ENCODE assay signal across 21 cellular contexts in the genomic region with DNA sequence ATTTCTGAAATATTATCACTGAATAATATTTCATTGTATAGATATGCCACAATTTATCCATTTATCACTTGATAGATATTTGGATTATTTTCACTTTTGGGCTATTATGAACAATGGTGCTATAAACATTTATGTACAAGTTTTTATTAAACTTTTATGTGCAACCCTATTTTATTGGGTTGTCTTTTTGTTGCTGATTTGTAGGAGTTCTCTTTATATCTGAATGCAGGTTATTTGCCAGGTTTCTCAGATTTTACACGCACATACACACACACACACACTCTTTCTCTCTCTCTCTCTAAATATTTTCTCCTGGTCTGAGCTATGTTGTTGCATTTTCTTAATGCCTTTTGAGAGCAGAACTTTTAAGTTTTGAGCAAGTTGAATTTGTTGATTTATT. TPM values are rescaled to one million over a fixed set of nuclear protein-coding genes. Genes with fewer than 3 reads are reported as not detected.
A peak's percentile ranks its signal among the peaks of the same experiment; 100 is the strongest.
DNase-seq lines count a peak whose midpoint lies in the region; ATAC-seq and TF ChIP-seq lines count a peak whose summit lies in the region.
"Had no signal": no experiment of that assay in that cellular context is flagged by ENCODE, and none has a peak within 500 bp of the region (broad histone marks: within the 10 kb centered on the region; RNA-seq: fewer than 3 reads in every experiment).

No MANE protein-coding gene starts in this region.

- H3K36me3 ChIP-seq in ACC112 (ENCODE audit: insufficient read depth, low read length) (no peaks in the 10 kb centered on the region), colonic mucosa (no peaks in the 10 kb centered on the region)
- H3K36me3 ChIP-seq in CD8-positive, alpha-beta T cell (ENCODE audit: insufficient read depth, low read length) = no peaks in the 10 kb centered on the region
- H3K36me3 ChIP-seq: cardiac muscle cell had no signal

- H3K9ac ChIP-seq in colonic mucosa (ENCODE audit: low read depth in 2 of 2, low read length in 2 of 2) = no peak overlapping the region
- H3K9ac ChIP-seq: GM23248 had no signal

- peak overlapping the region; percentile 19 for H3K27ac Mint-ChIP-seq in CD8-positive, alpha-beta T cell
- H3K27ac Mint-ChIP-seq in activated T-helper 17 cell treated with anti-CD3 and anti-CD28 coated beads, Interleukin-2, amount 50 U/mL, for 72 hours = peak overlapping the region; percentile 85
- H3K27ac Mint-ChIP-seq in mesothelial cell of epicardium = peak overlapping the region; percentile 80

- intact Hi-C loops in CD8-positive, alpha-beta T cell (cut with DNase I, micrococcal nuclease) = no loop called here
- intact Hi-C loops in colonic mucosa (cut with DNase I) = no loop called here

- peaks cover 49% of the 10 kb centered on the region for H3K4me1 Mint-ChIP-seq in CD8-positive, alpha-beta T cell (ENCODE audit: low read depth)
- H3K4me1 Mint-ChIP-seq in activated T-helper 17 cell treated with anti-CD3 and anti-CD28 coated beads, Interleukin-2, amount 50 U/mL, for 72 hours = peaks cover 31% of the 10 kb centered on the region
- peaks cover 30% of the 10 kb centered on the region for H3K4me1 Mint-ChIP-seq in mesothelial cell of epicardium

- H3K36me3 Mint-ChIP-seq in CD8-positive, alpha-beta T cell = no peaks in the 10 kb centered on the region
- H3K36me3 Mint-ChIP-seq in activated T-helper 17 cell treated with anti-CD3 and anti-CD28 coated beads, Interleukin-2, amount 50 U/mL, for 72 hours (ENCODE audit: low read depth) = peaks cover 10% of the 10 kb centered on the region
- no peaks in the 10 kb centered on the region for H3K36me3 Mint-ChIP-seq in mesothelial cell of epicardium

- H3K4me1 ChIP-seq in ACC112 (ENCODE audit: control insufficient read depth, insufficient read depth, low read length, unreplicated experiment) = peaks cover 43% of the 10 kb centered on the region
- peaks cover 20% of the 10 kb centered on the region for H3K4me1 ChIP-seq in CD8-positive, alpha-beta T cell (ENCODE audit: insufficient read depth, low read length)
- H3K4me1 ChIP-seq in colonic mucosa = no peaks in the 10 kb centered on the region

- POLR2A ChIA-PET in CD8-positive, alpha-beta T cell (lab: Charles Lee) = interaction anchor here (1.5 kb wide), 1 partner anchor 11 kb away, joined by 5 read pairs; no protein-coding TSS in a partner anchor

- H3K9me3 ChIP-seq in CD8-positive, alpha-beta T cell (ENCODE audit: low read length) = no peaks in the 10 kb centered on the region
- no peaks in the 10 kb centered on the region for H3K9me3 ChIP-seq in colonic mucosa
- H3K9me3 ChIP-seq: psoas muscle had no signal

- H3K4me3 ChIP-seq in ACC112 (ENCODE audit: low read depth, low read length) (peak overlapping the region; percentile 50; the same call in 1 of the 2 replicates), colonic mucosa (no peak overlapping the region)
- H3K4me3 ChIP-seq in CD8-positive, alpha-beta T cell (ENCODE audit: low read depth, low read length) = no peak overlapping the region
- H3K4me3 ChIP-seq: cardiac muscle cell, dorsolateral prefrontal cortex, GM23248, psoas muscle had no signal

- H3K9me3 Mint-ChIP-seq in CD8-positive, alpha-beta T cell = no peaks in the 10 kb centered on the region
- no peaks in the 10 kb centered on the region for H3K9me3 Mint-ChIP-seq in activated T-helper 17 cell treated with anti-CD3 and anti-CD28 coated beads, Interleukin-2, amount 50 U/mL, for 72 hours
- H3K9me3 Mint-ChIP-seq in mesothelial cell of epicardium = no peaks in the 10 kb centered on the region
- H3K9me3 Mint-ChIP-seq: neural crest cell had no signal

- H3K27me3 ChIP-seq in ACC112 (ENCODE audit: insufficient read depth, low read length) (no peaks in the 10 kb centered on the region), colonic mucosa (no peaks in the 10 kb centered on the region)
- H3K27me3 ChIP-seq in CD8-positive, alpha-beta T cell (ENCODE audit: insufficient read depth, low read length) = no peaks in the 10 kb centered on the region
- H3K27me3 ChIP-seq: cardiac muscle cell, dorsolateral prefrontal cortex had no signal

- H2AFZ ChIP-seq in ACC112 (ENCODE audit: low read length, unreplicated experiment) = no peak overlapping the region
- H2AFZ ChIP-seq: GM23248 had no signal

- DNase-seq in CD8-positive, alpha-beta T cell = no peak
- DNase-seq in mesothelial cell of epicardium (ENCODE audit: low spot score in 2 of 2, unreplicated experiment in 2 of 2) (no peak), substantia nigra (lab: John Stamatoyannopoulos, UW) (no peak), colonic mucosa (no peak)
- DNase-seq: activated CD8-positive, alpha-beta memory T cell treated with anti-CD3 and anti-CD28 coated beads for 24 hours; activated effector memory CD4-positive, alpha-beta T cell treated with Interleukin-2 at 50 U/mL for 16 hours; amniotic stem cell; dorsolateral prefrontal cortex; midbrain; NCI-H1092 treated with DMSO at 0.1 percent for 48 hours; NCI-H2107; NCI-H526; psoas muscle; SIG-M5; small intestine had no signal

- ATAC-seq in CD8-positive, alpha-beta T cell = no peak
- ATAC-seq in activated T-helper 17 cell treated with anti-CD3 and anti-CD28 coated beads, Interleukin-2, amount 50 U/mL, for 72 hours (replicated peaks) = no peak
- ATAC-seq in GM18907 (IDR thresholded peaks at IDR 0.05; ENCODE audit: unreplicated experiment) = no peak
- ATAC-seq: psoas muscle had no signal

- H3K27ac ChIP-seq in ACC112 (ENCODE audit: low read depth, low read length) (peak overlapping the region; percentile 23), substantia nigra (ENCODE audit: low read depth, low read length, poor library complexity, severe bottlenecking) (no peak overlapping the region), colonic mucosa (no peak overlapping the region)
- no peak overlapping the region for H3K27ac ChIP-seq in CD8-positive, alpha-beta T cell (ENCODE audit: low read depth, low read length)
- H3K27ac ChIP-seq: cardiac muscle cell, dorsolateral prefrontal cortex, GM23248, psoas muscle had no signal

- no peak overlapping the region for H3K4me3 Mint-ChIP-seq in CD8-positive, alpha-beta T cell
- H3K4me3 Mint-ChIP-seq in activated T-helper 17 cell treated with anti-CD3 and anti-CD28 coated beads, Interleukin-2, amount 50 U/mL, for 72 hours = peak overlapping the region; percentile 5
- no peak overlapping the region for H3K4me3 Mint-ChIP-seq in mesothelial cell of epicardium
- H3K4me3 Mint-ChIP-seq: neural crest cell had no signal

- no peak for TF ChIP-seq CTCF in CD8-positive, alpha-beta T cell (IDR thresholded peaks at IDR 0.05)
- no peak for TF ChIP-seq CTCF in mesothelial cell of epicardium (IDR thresholded peaks at IDR 0.05; ENCODE audit: unreplicated experiment)
- no peak for TF ChIP-seq CTCF in colonic mucosa (IDR thresholded peaks at IDR 0.05)

- H3K27me3 Mint-ChIP-seq in CD8-positive, alpha-beta T cell (ENCODE audit: low read depth) = no peaks in the 10 kb centered on the region
- no peaks in the 10 kb centered on the region for H3K27me3 Mint-ChIP-seq in activated T-helper 17 cell treated with anti-CD3 and anti-CD28 coated beads, Interleukin-2, amount 50 U/mL, for 72 hours
- H3K27me3 Mint-ChIP-seq in mesothelial cell of epicardium (ENCODE audit: low read depth) = no peaks in the 10 kb centered on the region

- CTCF ChIA-PET in CD8-positive, alpha-beta T cell (lab: Charles Lee) = no interaction called here

- H3K79me2 ChIP-seq in ACC112 (ENCODE audit: control insufficient read depth, insufficient read depth, low read length, unreplicated experiment) = peaks cover 77% of the 10 kb centered on the region

RNA-seq across cellular contexts. Expression of gene ADK, which starts 36.2 kb away (rescaled TPM):
- 10 to 100 TPM; 20.7 to 21.8 TPM for total RNA-seq in CD8-positive, alpha-beta T cell
- total RNA-seq in activated T-helper 17 cell treated with anti-CD3 and anti-CD28 coated beads, Interleukin-2, amount 50 U/mL, for 72 hours = 10 to 100 TPM; 51.4 to 72.1 TPM
- total RNA-seq in mesothelial cell of epicardium (25.0 to 26.2 TPM (median 26.2 TPM) in 3 replicates), colonic mucosa (10 to 100 TPM; 20.2 to 27.6 TPM)

RNA-seq across cellular contexts. Expression of gene AP3M1, which starts 36.6 kb away (rescaled TPM):
- total RNA-seq in CD8-positive, alpha-beta T cell = 10 to 100 TPM; 18.7 to 22.8 TPM
- total RNA-seq in activated T-helper 17 cell treated with anti-CD3 and anti-CD28 coated beads, Interleukin-2, amount 50 U/mL, for 72 hours = 10 to 100 TPM; 32.5 to 55.0 TPM
- total RNA-seq in mesothelial cell of epicardium (47.6 to 49.4 TPM (median 48.7 TPM) in 3 replicates), colonic mucosa (10 to 100 TPM; 30.5 to 31.7 TPM)

Comparison
In these comparisons a context has a peak if more than half of its experiments do, and no peak if none do; other contexts are left out.
1. H3K27ac Mint-ChIP-seq: peak in every context shown above with its lines; median percentile 85 in activated T-helper 17 cell treated with anti-CD3 and anti-CD28 coated beads, Interleukin-2, amount 50 U/mL, for 72 hours; 80 in mesothelial cell of epicardium; 19 in CD8-positive, alpha-beta T cell.